13 cellular contexts compared by ENCODE assay signal in genomic region chr5:42636425-42636824, GRCh38.
A peak's percentile ranks its signal among the peaks of the same experiment; 100 is the strongest.
DNase-seq lines count a peak whose midpoint lies in the region; ATAC-seq and TF ChIP-seq lines count a peak whose summit lies in the region.
"Had no signal": no experiment of that assay in that cellular context is flagged by ENCODE, and none has a peak within 500 bp of the region (broad histone marks: within the 10 kb centered on the region; RNA-seq: fewer than 3 reads in every experiment).

No MANE protein-coding gene starts in this region.

- TF ChIP-seq CTCF in retinal pigment epithelial cell (conservative IDR thresholded peaks at IDR 0.05; ENCODE audit: low read depth, low read length), result peak; percentile 54

- H3K4me3 ChIP-seq in retinal pigment epithelial cell (ENCODE audit: low read length), result no peak overlapping the region
- H3K4me3 ChIP-seq: BLaER1 treated with 17β-estradiol and CSF1 and Interleukin-3, amounts not matched to agents 10 nM and 100 nM had no signal

- DNase-seq in SIG-M5 treated with dmso at 0.1 percent for 504 hours (lab: John Stamatoyannopoulos, UW; ENCODE audit: unreplicated experiment) (peak; percentile 3), SIG-M5 (lab: John Stamatoyannopoulos, UW) (no peak), NCI-H526 treated with DMSO at 0.1 percent for 48 hours (lab: John Stamatoyannopoulos, UW) (peak; percentile 25), dermis blood vessel endothelial cell (peak; percentile 13), retinal pigment epithelial cell (ENCODE audit: low read depth) (no peak), NCI-H2196 (lab: John Stamatoyannopoulos, UW; ENCODE audit: unreplicated experiment) (no peak)
- DNase-seq: activated T-cell treated with anti-CD3 and anti-CD28 coated beads, Interleukin-2, amount 50 U/mL, for 4 hours; NCI-H2227 treated with DMSO at 0.1 percent for 48 hours; stimulated activated CD4-positive, alpha-beta T cell treated with anti-CD3 and anti-CD28 coated beads, Interleukin-4, amount 100 ng/mL, for 1 hour; T1000 had no signal

- ATAC-seq in GM21825 (IDR thresholded peaks at IDR 0.05; ENCODE audit: unreplicated experiment) (no peak), GM19035 (IDR thresholded peaks at IDR 0.05; ENCODE audit: unreplicated experiment) (no peak)
- ATAC-seq: activated T-cell treated with anti-CD3 and anti-CD28 coated beads, Interleukin-2, amount 50 U/mL, for 4 hours had no signal

Comparison
In these comparisons a context has a peak if more than half of its experiments do, and no peak if none do; other contexts are left out.
1. DNase-seq: peak in SIG-M5 treated with dmso at 0.1 percent for 504 hours (single experiment), NCI-H526 treated with DMSO at 0.1 percent for 48 hours (single experiment) and dermis blood vessel endothelial cell (single experiment); none in SIG-M5 (single experiment), retinal pigment epithelial cell (single experiment) and NCI-H2196 (single experiment).